ENCODE assay signal across 26 cellular contexts in genomic region chr11:130868865-130869264, GRCh38.
"Had no signal": no experiment of that assay in that cellular context is flagged by ENCODE, and none has a peak within 500 bp of the region (broad histone marks: within the 10 kb centered on the region; RNA-seq: fewer than 3 reads in every experiment).

No MANE protein-coding gene starts in this region.

- H3K27me3 ChIP-seq: heart left ventricle, left lung, right lobe of liver, suprapubic skin, tibial nerve, uterus had no signal

- ATAC-seq: heart left ventricle; left colon; left lung; lower lobe of right lung; mucosa of descending colon; naive thymus-derived CD4-positive, alpha-beta T cell; natural killer cell treated with Interleukin-12 subunit alpha and Interleukin-12 subunit beta and Interleukin-15 and Interleukin-18, amount 100 ng/mL, for 72 hours; psoas muscle; right lobe of liver; stimulated activated memory B cell treated with anti-CD40 and anti-IgM and Interleukin-4, amounts not matched to agents 10 μg/mL and 1 μg/mL and 100 μg/mL, for 72 hours had no signal

- H3K27me3 Mint-ChIP-seq: naive thymus-derived CD4-positive, alpha-beta T cell; natural killer cell treated with Interleukin-12 subunit alpha and Interleukin-12 subunit beta and Interleukin-15 and Interleukin-18, amount 100 ng/mL, for 72 hours; stimulated activated memory B cell treated with anti-CD40 and anti-IgM and Interleukin-4, amounts not matched to agents 10 μg/mL and 1 μg/mL and 100 μg/mL, for 72 hours; type B pancreatic cell had no signal

- H3K36me3 ChIP-seq: thoracic aorta, uterus had no signal

- H3K27ac ChIP-seq: heart left ventricle, left lung, lower lobe of right lung, parathyroid adenoma, psoas muscle, right lobe of liver, suprapubic skin, thoracic aorta, tibial nerve, uterus had no signal

- H3K36me3 Mint-ChIP-seq: natural killer cell treated with Interleukin-12 subunit alpha and Interleukin-12 subunit beta and Interleukin-15 and Interleukin-18, amount 100 ng/mL, for 72 hours had no signal

- DNase-seq: heart left ventricle; immature natural killer cell; kidney; left colon; left lung; lower lobe of right lung; mammary epithelial cell; midbrain; mucosa of descending colon; naive thymus-derived CD4-positive, alpha-beta T cell; psoas muscle; right lobe of liver; stimulated activated CD4-positive, alpha-beta T cell treated with anti-CD3 and anti-CD28 coated beads, Interleukin-1b, Interleukin-23, amount 100 ng/mL, for 48 hours; stimulated activated CD4-positive, alpha-beta T cell treated with anti-CD3 and anti-CD28 coated beads, Interleukin-2, amount 100 ng/mL, for 48 hours; stimulated activated CD4-positive, alpha-beta T cell treated with anti-CD3 and anti-CD28 coated beads, Interleukin-4, amount 100 ng/mL, for 4 hours; stimulated activated CD8-positive, alpha-beta memory T cell treated with anti-CD3 and anti-CD28 coated beads, Interleukin-4, amount 100 ng/mL, for 48 hours; stimulated activated naive CD4-positive, alpha-beta T cell treated with Interleukin-2 at 50 U/mL for 16 hours; uterus had no signal

- H3K9me3 Mint-ChIP-seq: immature natural killer cell; naive thymus-derived CD4-positive, alpha-beta T cell; natural killer cell treated with Interleukin-12 subunit alpha and Interleukin-12 subunit beta and Interleukin-15 and Interleukin-18, amount 100 ng/mL, for 72 hours; stimulated activated memory B cell treated with anti-CD40 and anti-IgM and Interleukin-4, amounts not matched to agents 10 μg/mL and 1 μg/mL and 100 μg/mL, for 72 hours; type B pancreatic cell had no signal

- H3K27ac Mint-ChIP-seq: natural killer cell treated with Interleukin-12 subunit alpha and Interleukin-12 subunit beta and Interleukin-15 and Interleukin-18, amount 100 ng/mL, for 72 hours; stimulated activated memory B cell treated with anti-CD40 and anti-IgM and Interleukin-4, amounts not matched to agents 10 μg/mL and 1 μg/mL and 100 μg/mL, for 72 hours; type B pancreatic cell had no signal

- H3K4me1 ChIP-seq: left lung, lower lobe of right lung, suprapubic skin had no signal

- H3K4me3 ChIP-seq: heart left ventricle, left lung, lower lobe of right lung, mucosa of descending colon, psoas muscle, right lobe of liver, smooth muscle cell, suprapubic skin, thoracic aorta, tibial nerve, uterus had no signal

- H3K9me3 ChIP-seq: heart left ventricle, left lung, lower lobe of right lung, mucosa of descending colon, psoas muscle, right lobe of liver, suprapubic skin, thoracic aorta, tibial nerve, uterus had no signal

- H3K9ac ChIP-seq: parathyroid adenoma had no signal

- H3K79me2 ChIP-seq: parathyroid adenoma had no signal

- H3K4me3 Mint-ChIP-seq: immature natural killer cell; naive thymus-derived CD4-positive, alpha-beta T cell; natural killer cell treated with Interleukin-12 subunit alpha and Interleukin-12 subunit beta and Interleukin-15 and Interleukin-18, amount 100 ng/mL, for 72 hours; stimulated activated memory B cell treated with anti-CD40 and anti-IgM and Interleukin-4, amounts not matched to agents 10 μg/mL and 1 μg/mL and 100 μg/mL, for 72 hours; type B pancreatic cell had no signal

- H3K4me2 ChIP-seq: smooth muscle cell had no signal

- H3K4me1 Mint-ChIP-seq: immature natural killer cell; stimulated activated memory B cell treated with anti-CD40 and anti-IgM and Interleukin-4, amounts not matched to agents 10 μg/mL and 1 μg/mL and 100 μg/mL, for 72 hours had no signal

- H2AFZ ChIP-seq: parathyroid adenoma had no signal
